12 cellular contexts compared by ENCODE assay signal in the genomic region with DNA sequence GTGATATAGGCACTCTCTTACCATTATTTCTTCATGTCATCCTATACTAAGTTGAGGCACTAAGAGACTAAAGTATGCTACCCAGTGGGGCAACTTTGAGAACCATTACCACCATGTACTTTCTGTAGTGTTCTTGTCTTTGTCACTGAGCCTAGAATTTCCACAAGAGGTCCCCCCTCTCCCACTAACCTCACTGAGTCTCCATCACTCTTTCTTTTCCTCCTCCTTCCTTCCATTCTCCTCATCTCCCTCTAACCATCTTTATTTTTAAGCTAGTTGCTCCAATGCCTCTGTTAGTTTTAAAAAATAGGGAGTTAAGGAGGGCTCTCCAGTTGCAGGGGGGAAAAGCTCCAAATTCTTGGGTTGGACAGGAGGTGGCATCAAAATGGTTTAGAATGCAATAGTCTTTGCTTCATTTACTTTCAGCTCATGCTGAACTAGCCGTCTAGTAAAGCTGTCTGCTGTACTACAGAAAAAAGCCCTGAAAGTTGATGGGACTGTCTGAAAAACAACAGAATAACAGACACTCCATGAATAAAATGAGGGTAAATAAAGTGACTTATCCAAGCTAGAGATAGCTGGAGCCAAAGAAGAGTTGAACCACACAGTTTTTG.
DNase-seq lines count a peak whose midpoint lies in the region; ATAC-seq and TF ChIP-seq lines count a peak whose summit lies in the region.
"Had no signal": no experiment of that assay in that cellular context is flagged by ENCODE, and none has a peak within 500 bp of the region (broad histone marks: within the 10 kb centered on the region; RNA-seq: fewer than 3 reads in every experiment).

No MANE protein-coding gene starts in this region.

- no peak for DNase-seq in AG10803 (ENCODE audit: low read depth)
- DNase-seq in astrocyte of the cerebellum (ENCODE audit: low read depth), result no peak
- peak; percentile 10 for DNase-seq in left kidney (ENCODE audit: low read depth, low spot score)
- DNase-seq in NCI-H2171 (lab: John Stamatoyannopoulos, UW), result no peak
- no peak for DNase-seq in NCI-H774 (lab: John Stamatoyannopoulos, UW)
- DNase-seq: activated CD4-positive, alpha-beta T cell treated with anti-CD3 and anti-CD28 coated beads for 1 hour; CD4-positive, alpha-beta T cell; occipital lobe had no signal

- H3K4me3 ChIP-seq in AG10803 (ENCODE audit: low read length) (no peak overlapping the region), HEK293 (ENCODE audit: low read depth, low read length) (no peak overlapping the region), astrocyte of the cerebellum (ENCODE audit: low read depth, low read length) (no peak overlapping the region)

- H3K36me3 ChIP-seq in HEK293 (ENCODE audit: control insufficient read depth in 2 of 2, insufficient read depth in 1 of 2, low read length in 2 of 2), result no peaks in the 10 kb centered on the region

- no peaks in the 10 kb centered on the region for H3K4me1 Mint-ChIP-seq in activated T-helper 17 cell treated with anti-CD3 and anti-CD28 coated beads, Interleukin-2, amount 50 U/mL, for 72 hours
- H3K4me1 Mint-ChIP-seq: activated naive CD4-positive, alpha-beta T cell treated with anti-CD3 and anti-CD28 coated beads, Interleukin-2, amount 50 U/mL, for 24 hours had no signal

- no peak overlapping the region for H3K4me3 Mint-ChIP-seq in activated T-helper 17 cell treated with anti-CD3 and anti-CD28 coated beads, Interleukin-2, amount 50 U/mL, for 72 hours
- H3K4me3 Mint-ChIP-seq: activated naive CD4-positive, alpha-beta T cell treated with anti-CD3 and anti-CD28 coated beads, Interleukin-2, amount 50 U/mL, for 24 hours; CD4-positive, alpha-beta T cell had no signal

- H3K9me3 Mint-ChIP-seq in activated T-helper 17 cell treated with anti-CD3 and anti-CD28 coated beads, Interleukin-2, amount 50 U/mL, for 72 hours, result peaks cover 3% of the 10 kb centered on the region
- H3K9me3 Mint-ChIP-seq: activated naive CD4-positive, alpha-beta T cell treated with anti-CD3 and anti-CD28 coated beads, Interleukin-2, amount 50 U/mL, for 24 hours; CD4-positive, alpha-beta T cell had no signal

- H3K27me3 Mint-ChIP-seq in activated T-helper 17 cell treated with anti-CD3 and anti-CD28 coated beads, Interleukin-2, amount 50 U/mL, for 72 hours, result no peaks in the 10 kb centered on the region
- H3K27me3 Mint-ChIP-seq: activated naive CD4-positive, alpha-beta T cell treated with anti-CD3 and anti-CD28 coated beads, Interleukin-2, amount 50 U/mL, for 24 hours; CD4-positive, alpha-beta T cell had no signal

- no peak overlapping the region for H3K27ac Mint-ChIP-seq in activated T-helper 17 cell treated with anti-CD3 and anti-CD28 coated beads, Interleukin-2, amount 50 U/mL, for 72 hours
- H3K27ac Mint-ChIP-seq: activated naive CD4-positive, alpha-beta T cell treated with anti-CD3 and anti-CD28 coated beads, Interleukin-2, amount 50 U/mL, for 24 hours; CD4-positive, alpha-beta T cell had no signal

- CTCF ChIA-PET in HEK293 (lab: Yijun Ruan, JAX), result interaction anchor here (0.8 kb wide), 1 partner anchor 456 kb away, joined by 3 read pairs; no protein-coding TSS in a partner anchor

- H3K36me3 Mint-ChIP-seq in activated T-helper 17 cell treated with anti-CD3 and anti-CD28 coated beads, Interleukin-2, amount 50 U/mL, for 72 hours (ENCODE audit: low read depth), result no peaks in the 10 kb centered on the region
- H3K36me3 Mint-ChIP-seq: activated naive CD4-positive, alpha-beta T cell treated with anti-CD3 and anti-CD28 coated beads, Interleukin-2, amount 50 U/mL, for 24 hours had no signal

- H3K9me3 ChIP-seq in HEK293 (ENCODE audit: control insufficient read depth, insufficient read depth, low read depth, low read length), result no peaks in the 10 kb centered on the region

- ATAC-seq in activated T-helper 17 cell treated with anti-CD3 and anti-CD28 coated beads, Interleukin-2, amount 50 U/mL, for 72 hours (replicated peaks), result no peak
- no peak for ATAC-seq in HG02840 (IDR thresholded peaks at IDR 0.05; ENCODE audit: low FRiP score, unreplicated experiment)

- TF ChIP-seq CTCF in AG10803 (conservative IDR thresholded peaks at IDR 0.05; ENCODE audit: low read length) (peak; percentile 38), HEK293 (tag by site-specific recombination; IDR thresholded peaks at IDR 0.05) (0 out of 2 replicates have a peak, but pooled peaks have one; percentile 35), astrocyte of the cerebellum (IDR thresholded peaks at IDR 0.05; ENCODE audit: low read depth, low read length, missing control alignments) (peak; percentile 38)

- in situ Hi-C loops in astrocyte of the cerebellum (cut with HindIII; ENCODE audit: low sequenced_read_pairs), result no loop called here

- no peaks in the 10 kb centered on the region for H3K4me1 ChIP-seq in HEK293 (ENCODE audit: control insufficient read depth, insufficient read depth, low read length)

- POLR2A ChIA-PET in HEK293 (lab: Yijun Ruan, JAX), result no interaction called here

- no peak overlapping the region for H3K27ac ChIP-seq in HEK293 (ENCODE audit: extremely low read depth, low read depth, low read length)

TF ChIP-seq in HEK293, 187 proteins besides CTCF, POLR2A, EP300 and RAD21:
- TF ChIP-seq ZFP3 (tag by site-specific recombination; IDR thresholded peaks at IDR 0.05; ENCODE audit: low read depth) (no peak), ZNF654 (tag by site-specific recombination; IDR thresholded peaks at IDR 0.05; ENCODE audit: low read depth) (peak; percentile 14; the same call in 1 of the 2 replicates), ZNF341 (tag by site-specific recombination; IDR thresholded peaks at IDR 0.05; ENCODE audit: low read depth) (no peak)
